In the genomic region with DNA sequence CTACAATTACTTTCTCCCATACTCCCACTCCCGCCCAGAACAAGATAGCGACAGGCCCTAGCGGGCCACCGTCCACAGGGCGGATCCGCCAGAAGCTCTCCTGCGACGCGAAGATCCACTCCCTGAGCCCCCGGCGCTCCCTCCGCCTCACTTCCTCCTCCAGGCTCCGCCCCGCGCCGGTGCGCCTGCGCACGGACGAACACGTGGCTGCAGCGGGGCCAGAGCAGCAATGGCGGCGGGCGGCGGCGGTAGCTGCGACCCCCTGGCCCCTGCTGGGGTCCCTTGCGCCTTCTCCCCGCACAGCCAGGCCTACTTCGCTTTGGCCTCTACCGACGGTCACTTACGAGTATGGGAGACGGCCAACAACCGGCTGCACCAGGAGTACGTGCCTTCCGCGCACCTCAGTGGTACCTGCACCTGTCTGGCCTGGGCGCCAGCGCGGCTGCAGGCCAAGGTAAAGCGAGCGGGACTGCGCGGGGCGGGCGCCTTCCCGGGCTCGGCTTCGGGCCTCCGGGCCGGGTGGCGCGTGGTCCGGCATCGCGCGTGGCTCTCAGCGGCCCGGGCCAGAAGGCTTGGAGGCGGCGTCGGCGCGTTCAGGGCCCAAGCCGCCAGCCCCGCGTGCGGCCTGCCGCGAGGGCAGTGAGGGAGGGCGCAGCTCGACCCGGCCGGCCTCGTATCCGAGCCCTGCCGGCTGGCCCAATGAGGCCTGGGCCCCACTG, we compare ENCODE assay signal across 1 cellular context.
A peak's percentile ranks its signal among the peaks of the same experiment; 100 is the strongest.
TF ChIP-seq lines count a peak whose summit lies in the region.

A gene with protein sequence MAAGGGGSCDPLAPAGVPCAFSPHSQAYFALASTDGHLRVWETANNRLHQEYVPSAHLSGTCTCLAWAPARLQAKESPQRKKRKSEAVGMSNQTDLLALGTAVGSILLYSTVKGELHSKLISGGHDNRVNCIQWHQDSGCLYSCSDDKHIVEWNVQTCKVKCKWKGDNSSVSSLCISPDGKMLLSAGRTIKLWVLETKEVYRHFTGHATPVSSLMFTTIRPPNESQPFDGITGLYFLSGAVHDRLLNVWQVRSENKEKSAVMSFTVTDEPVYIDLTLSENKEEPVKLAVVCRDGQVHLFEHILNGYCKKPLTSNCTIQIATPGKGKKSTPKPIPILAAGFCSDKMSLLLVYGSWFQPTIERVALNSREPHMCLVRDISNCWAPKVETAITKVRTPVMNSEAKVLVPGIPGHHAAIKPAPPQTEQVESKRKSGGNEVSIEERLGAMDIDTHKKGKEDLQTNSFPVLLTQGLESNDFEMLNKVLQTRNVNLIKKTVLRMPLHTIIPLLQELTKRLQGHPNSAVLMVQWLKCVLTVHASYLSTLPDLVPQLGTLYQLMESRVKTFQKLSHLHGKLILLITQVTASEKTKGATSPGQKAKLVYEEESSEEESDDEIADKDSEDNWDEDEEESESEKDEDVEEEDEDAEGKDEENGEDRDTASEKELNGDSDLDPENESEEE (plus strand): TSS at position 198 of the 719 bp plus-strand sequence. CDS start 32 bp downstream, at position 230.

TF ChIP-seq in HEK293, 187 proteins besides CTCF, POLR2A, EP300 and RAD21 (continued from another document and continues in another):
- TF ChIP-seq, protein P1, sequence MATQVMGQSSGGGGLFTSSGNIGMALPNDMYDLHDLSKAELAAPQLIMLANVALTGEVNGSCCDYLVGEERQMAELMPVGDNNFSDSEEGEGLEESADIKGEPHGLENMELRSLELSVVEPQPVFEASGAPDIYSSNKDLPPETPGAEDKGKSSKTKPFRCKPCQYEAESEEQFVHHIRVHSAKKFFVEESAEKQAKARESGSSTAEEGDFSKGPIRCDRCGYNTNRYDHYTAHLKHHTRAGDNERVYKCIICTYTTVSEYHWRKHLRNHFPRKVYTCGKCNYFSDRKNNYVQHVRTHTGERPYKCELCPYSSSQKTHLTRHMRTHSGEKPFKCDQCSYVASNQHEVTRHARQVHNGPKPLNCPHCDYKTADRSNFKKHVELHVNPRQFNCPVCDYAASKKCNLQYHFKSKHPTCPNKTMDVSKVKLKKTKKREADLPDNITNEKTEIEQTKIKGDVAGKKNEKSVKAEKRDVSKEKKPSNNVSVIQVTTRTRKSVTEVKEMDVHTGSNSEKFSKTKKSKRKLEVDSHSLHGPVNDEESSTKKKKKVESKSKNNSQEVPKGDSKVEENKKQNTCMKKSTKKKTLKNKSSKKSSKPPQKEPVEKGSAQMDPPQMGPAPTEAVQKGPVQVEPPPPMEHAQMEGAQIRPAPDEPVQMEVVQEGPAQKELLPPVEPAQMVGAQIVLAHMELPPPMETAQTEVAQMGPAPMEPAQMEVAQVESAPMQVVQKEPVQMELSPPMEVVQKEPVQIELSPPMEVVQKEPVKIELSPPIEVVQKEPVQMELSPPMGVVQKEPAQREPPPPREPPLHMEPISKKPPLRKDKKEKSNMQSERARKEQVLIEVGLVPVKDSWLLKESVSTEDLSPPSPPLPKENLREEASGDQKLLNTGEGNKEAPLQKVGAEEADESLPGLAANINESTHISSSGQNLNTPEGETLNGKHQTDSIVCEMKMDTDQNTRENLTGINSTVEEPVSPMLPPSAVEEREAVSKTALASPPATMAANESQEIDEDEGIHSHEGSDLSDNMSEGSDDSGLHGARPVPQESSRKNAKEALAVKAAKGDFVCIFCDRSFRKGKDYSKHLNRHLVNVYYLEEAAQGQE (tag by site-specific recombination; IDR thresholded peaks at IDR 0.05) = no peak
- TF ChIP-seq ZNF549 (tag by site-specific recombination; IDR thresholded peaks at IDR 0.05) (no peak), ZNF302 (tag by site-specific recombination; IDR thresholded peaks at IDR 0.05; ENCODE audit: low read depth) (no peak), ZNF10 (tag by site-specific recombination; IDR thresholded peaks at IDR 0.05) (no peak), ZFHX2 (tag by site-specific recombination; conservative IDR thresholded peaks at IDR 0.05) (0 out of 2 replicates have a peak, but pooled peaks have one; percentile 5), ZNF266 (tag by site-specific recombination; IDR thresholded peaks at IDR 0.05; ENCODE audit: low read depth) (no peak), GLI2 (tag by site-specific recombination; IDR thresholded peaks at IDR 0.05; ENCODE audit: borderline replicate concordance, low read depth) (no peak), ZEB2 (tag by site-specific recombination; IDR thresholded peaks at IDR 0.05) (0 out of 2 replicates have a peak, but pooled peaks have one; percentile 50), IKZF3 (tag by site-specific recombination; IDR thresholded peaks at IDR 0.05) (no peak), YY1 (tag by site-specific recombination; IDR thresholded peaks at IDR 0.05) (peak; percentile 96), ZBTB48 (tag by site-specific recombination; IDR thresholded peaks at IDR 0.05) (peak; percentile 81), KLF8 (tag by site-specific recombination; IDR thresholded peaks at IDR 0.05) (peak; percentile 99), ZNF133 (tag by site-specific recombination; IDR thresholded peaks at IDR 0.05) (no peak), ZNF211 (tag by site-specific recombination; IDR thresholded peaks at IDR 0.05; ENCODE audit: low read depth) (no peak), KLF16 (tag by site-specific recombination; IDR thresholded peaks at IDR 0.05) (0 out of 2 replicates have a peak, but pooled peaks have one; percentile 8), ZNF501 (tag by site-specific recombination; IDR thresholded peaks at IDR 0.05) (0 out of 2 replicates have a peak, but pooled peaks have one; percentile 39), ZNF121 (tag by site-specific recombination; IDR thresholded peaks at IDR 0.05) (no peak), ZNF433 (tag by site-specific recombination; IDR thresholded peaks at IDR 0.05; ENCODE audit: low read depth) (no peak), ZNF677 (tag by site-specific recombination; IDR thresholded peaks at IDR 0.05) (0 out of 2 replicates have a peak, but pooled peaks have one; percentile 30), WT1 (tag by site-specific recombination; IDR thresholded peaks at IDR 0.05) (peak; percentile 77), ZNF174 (tag by site-specific recombination; IDR thresholded peaks at IDR 0.05) (no peak), ZNF510 (tag by site-specific recombination; IDR thresholded peaks at IDR 0.05; ENCODE audit: insufficient replicate concordance) (no peak), ZNF473 (tag by site-specific recombination; IDR thresholded peaks at IDR 0.05) (no peak), ZNF311 (tag by site-specific recombination; IDR thresholded peaks at IDR 0.05; ENCODE audit: borderline replicate concordance) (no peak), SP3 (tag by site-specific recombination; IDR thresholded peaks at IDR 0.05) (peak; percentile 97), ZFP41 (tag by site-specific recombination; IDR thresholded peaks at IDR 0.05; ENCODE audit: borderline replicate concordance) (no peak), ZNF292 (tag by site-specific recombination; IDR thresholded peaks at IDR 0.05; ENCODE audit: borderline replicate concordance, low read depth) (no peak), ZNF555 (tag by site-specific recombination; conservative IDR thresholded peaks at IDR 0.05) (no peak), ZNF202 (tag by site-specific recombination; IDR thresholded peaks at IDR 0.05; ENCODE audit: borderline replicate concordance) (no peak), ZNF184 (tag by site-specific recombination; IDR thresholded peaks at IDR 0.05) (no peak), ZNF37A (tag by site-specific recombination; IDR thresholded peaks at IDR 0.05) (no peak), ZNF112 (tag by site-specific recombination; IDR thresholded peaks at IDR 0.05) (no peak), REPIN1 (tag by site-specific recombination; IDR thresholded peaks at IDR 0.05; ENCODE audit: low read depth) (no peak), ZNF792 (tag by site-specific recombination; IDR thresholded peaks at IDR 0.05) (no peak)
- TF ChIP-seq, protein P2, sequence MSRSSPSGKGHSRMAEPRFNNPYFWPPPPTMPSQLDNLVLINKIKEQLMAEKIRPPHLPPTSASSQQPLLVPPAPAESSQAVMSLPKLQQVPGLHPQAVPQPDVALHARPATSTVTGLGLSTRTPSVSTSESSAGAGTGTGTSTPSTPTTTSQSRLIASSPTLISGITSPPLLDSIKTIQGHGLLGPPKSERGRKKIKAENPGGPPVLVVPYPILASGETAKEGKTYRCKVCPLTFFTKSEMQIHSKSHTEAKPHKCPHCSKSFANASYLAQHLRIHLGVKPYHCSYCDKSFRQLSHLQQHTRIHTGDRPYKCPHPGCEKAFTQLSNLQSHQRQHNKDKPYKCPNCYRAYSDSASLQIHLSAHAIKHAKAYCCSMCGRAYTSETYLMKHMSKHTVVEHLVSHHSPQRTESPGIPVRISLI (tag by site-specific recombination; IDR thresholded peaks at IDR 0.05) = 0 out of 2 replicates have a peak, but pooled peaks have one; percentile 56
- TF ChIP-seq, protein P3, sequence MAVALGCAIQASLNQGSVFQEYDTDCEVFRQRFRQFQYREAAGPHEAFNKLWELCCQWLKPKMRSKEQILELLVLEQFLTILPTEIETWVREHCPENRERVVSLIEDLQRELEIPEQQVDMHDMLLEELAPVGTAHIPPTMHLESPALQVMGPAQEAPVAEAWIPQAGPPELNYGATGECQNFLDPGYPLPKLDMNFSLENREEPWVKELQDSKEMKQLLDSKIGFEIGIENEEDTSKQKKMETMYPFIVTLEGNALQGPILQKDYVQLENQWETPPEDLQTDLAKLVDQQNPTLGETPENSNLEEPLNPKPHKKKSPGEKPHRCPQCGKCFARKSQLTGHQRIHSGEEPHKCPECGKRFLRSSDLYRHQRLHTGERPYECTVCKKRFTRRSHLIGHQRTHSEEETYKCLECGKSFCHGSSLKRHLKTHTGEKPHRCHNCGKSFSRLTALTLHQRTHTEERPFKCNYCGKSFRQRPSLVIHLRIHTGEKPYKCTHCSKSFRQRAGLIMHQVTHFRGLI (tag by site-specific recombination; IDR thresholded peaks at IDR 0.05) = no peak
- TF ChIP-seq, protein P4, sequence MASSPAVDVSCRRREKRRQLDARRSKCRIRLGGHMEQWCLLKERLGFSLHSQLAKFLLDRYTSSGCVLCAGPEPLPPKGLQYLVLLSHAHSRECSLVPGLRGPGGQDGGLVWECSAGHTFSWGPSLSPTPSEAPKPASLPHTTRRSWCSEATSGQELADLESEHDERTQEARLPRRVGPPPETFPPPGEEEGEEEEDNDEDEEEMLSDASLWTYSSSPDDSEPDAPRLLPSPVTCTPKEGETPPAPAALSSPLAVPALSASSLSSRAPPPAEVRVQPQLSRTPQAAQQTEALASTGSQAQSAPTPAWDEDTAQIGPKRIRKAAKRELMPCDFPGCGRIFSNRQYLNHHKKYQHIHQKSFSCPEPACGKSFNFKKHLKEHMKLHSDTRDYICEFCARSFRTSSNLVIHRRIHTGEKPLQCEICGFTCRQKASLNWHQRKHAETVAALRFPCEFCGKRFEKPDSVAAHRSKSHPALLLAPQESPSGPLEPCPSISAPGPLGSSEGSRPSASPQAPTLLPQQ (tag by site-specific recombination; IDR thresholded peaks at IDR 0.05) = peak; percentile 44; the same call in 1 of the 2 replicates
- TF ChIP-seq, protein P5, sequence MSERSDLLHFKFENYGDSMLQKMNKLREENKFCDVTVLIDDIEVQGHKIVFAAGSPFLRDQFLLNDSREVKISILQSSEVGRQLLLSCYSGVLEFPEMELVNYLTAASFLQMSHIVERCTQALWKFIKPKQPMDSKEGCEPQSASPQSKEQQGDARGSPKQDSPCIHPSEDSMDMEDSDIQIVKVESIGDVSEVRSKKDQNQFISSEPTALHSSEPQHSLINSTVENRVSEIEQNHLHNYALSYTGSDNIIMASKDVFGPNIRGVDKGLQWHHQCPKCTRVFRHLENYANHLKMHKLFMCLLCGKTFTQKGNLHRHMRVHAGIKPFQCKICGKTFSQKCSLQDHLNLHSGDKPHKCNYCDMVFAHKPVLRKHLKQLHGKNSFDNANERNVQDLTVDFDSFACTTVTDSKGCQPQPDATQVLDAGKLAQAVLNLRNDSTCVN (tag by site-specific recombination; optimal IDR thresholded peaks at IDR 0.05) = peak; percentile 82
- TF ChIP-seq, protein P6, sequence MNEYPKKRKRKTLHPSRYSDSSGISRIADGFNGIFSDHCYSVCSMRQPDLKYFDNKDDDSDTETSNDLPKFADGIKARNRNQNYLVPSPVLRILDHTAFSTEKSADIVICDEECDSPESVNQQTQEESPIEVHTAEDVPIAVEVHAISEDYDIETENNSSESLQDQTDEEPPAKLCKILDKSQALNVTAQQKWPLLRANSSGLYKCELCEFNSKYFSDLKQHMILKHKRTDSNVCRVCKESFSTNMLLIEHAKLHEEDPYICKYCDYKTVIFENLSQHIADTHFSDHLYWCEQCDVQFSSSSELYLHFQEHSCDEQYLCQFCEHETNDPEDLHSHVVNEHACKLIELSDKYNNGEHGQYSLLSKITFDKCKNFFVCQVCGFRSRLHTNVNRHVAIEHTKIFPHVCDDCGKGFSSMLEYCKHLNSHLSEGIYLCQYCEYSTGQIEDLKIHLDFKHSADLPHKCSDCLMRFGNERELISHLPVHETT (tag by site-specific recombination; IDR thresholded peaks at IDR 0.05) = no peak
- TF ChIP-seq, protein P7, sequence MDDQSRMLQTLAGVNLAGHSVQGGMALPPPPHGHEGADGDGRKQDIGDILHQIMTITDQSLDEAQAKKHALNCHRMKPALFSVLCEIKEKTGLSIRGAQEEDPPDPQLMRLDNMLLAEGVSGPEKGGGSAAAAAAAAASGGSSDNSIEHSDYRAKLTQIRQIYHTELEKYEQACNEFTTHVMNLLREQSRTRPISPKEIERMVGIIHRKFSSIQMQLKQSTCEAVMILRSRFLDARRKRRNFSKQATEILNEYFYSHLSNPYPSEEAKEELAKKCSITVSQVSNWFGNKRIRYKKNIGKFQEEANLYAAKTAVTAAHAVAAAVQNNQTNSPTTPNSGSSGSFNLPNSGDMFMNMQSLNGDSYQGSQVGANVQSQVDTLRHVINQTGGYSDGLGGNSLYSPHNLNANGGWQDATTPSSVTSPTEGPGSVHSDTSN (CRISPR knock-in tag; IDR thresholded peaks at IDR 0.05) = peak; percentile 90
- TF ChIP-seq, protein P8, sequence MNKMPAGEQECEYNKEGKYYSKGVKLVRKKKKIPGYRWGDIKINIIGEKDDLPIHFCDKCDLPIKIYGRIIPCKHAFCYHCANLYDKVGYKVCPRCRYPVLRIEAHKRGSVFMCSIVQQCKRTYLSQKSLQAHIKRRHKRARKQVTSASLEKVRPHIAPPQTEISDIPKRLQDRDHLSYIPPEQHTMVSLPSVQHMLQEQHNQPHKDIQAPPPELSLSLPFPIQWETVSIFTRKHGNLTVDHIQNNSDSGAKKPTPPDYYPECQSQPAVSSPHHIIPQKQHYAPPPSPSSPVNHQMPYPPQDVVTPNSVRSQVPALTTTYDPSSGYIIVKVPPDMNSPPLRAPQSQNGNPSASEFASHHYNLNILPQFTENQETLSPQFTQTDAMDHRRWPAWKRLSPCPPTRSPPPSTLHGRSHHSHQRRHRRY (tag by site-specific recombination; IDR thresholded peaks at IDR 0.05) = no peak
- TF ChIP-seq, protein P9, sequence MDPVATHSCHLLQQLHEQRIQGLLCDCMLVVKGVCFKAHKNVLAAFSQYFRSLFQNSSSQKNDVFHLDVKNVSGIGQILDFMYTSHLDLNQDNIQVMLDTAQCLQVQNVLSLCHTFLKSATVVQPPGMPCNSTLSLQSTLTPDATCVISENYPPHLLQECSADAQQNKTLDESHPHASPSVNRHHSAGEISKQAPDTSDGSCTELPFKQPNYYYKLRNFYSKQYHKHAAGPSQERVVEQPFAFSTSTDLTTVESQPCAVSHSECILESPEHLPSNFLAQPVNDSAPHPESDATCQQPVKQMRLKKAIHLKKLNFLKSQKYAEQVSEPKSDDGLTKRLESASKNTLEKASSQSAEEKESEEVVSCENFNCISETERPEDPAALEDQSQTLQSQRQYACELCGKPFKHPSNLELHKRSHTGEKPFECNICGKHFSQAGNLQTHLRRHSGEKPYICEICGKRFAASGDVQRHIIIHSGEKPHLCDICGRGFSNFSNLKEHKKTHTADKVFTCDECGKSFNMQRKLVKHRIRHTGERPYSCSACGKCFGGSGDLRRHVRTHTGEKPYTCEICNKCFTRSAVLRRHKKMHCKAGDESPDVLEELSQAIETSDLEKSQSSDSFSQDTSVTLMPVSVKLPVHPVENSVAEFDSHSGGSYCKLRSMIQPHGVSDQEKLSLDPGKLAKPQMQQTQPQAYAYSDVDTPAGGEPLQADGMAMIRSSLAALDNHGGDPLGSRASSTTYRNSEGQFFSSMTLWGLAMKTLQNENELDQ (tag by site-specific recombination; IDR thresholded peaks at IDR 0.05; ENCODE audit: low read depth) = no peak
